8 cellular contexts compared by ENCODE assay signal in genomic region chr13:110615322-110616102, GRCh38. TPM values are rescaled to one million over a fixed set of nuclear protein-coding genes. Genes with fewer than 3 reads are reported as not detected.
DNase-seq lines count a peak whose midpoint lies in the region; ATAC-seq and TF ChIP-seq lines count a peak whose summit lies in the region.

Gene NAXD, plus strand, starts transcription at chr13:110615545. Its CDS starts 57 bp downstream, at chr13:110615602.

- H3K79me1 ChIP-seq in IMR-90 (ENCODE audit: low read depth in 1 of 2, low read length in 2 of 2), result peaks cover 2 to 50% of the 10 kb centered on the region in 2 experiments; a peak in 3 of 4 replicates

- peak within 1 kb of the TSS; percentile 94 for H2BK5ac ChIP-seq in IMR-90 (ENCODE audit: low read depth, low read length, poor library complexity, severe bottlenecking)

- no peaks in the 10 kb centered on the region for H3F3A ChIP-seq in PC-3 (ENCODE audit: low read length, unreplicated experiment)

- H2AK5ac ChIP-seq in IMR-90 (ENCODE audit: low read depth, low read length), result peak within 1 kb of the TSS; percentile 82

- peak within 1 kb of the TSS; percentile 89; the same call in 1 of the 2 replicates for H3K14ac ChIP-seq in IMR-90 (replicated peaks; ENCODE audit: low read depth, low read length)

- WGBS in IMR-90 (ENCODE audit: extremely low coverage in 2 of 2, insufficient read length in 1 of 2), 2 experiments, result 0% methylated on average over 21 of the region's 95 CpGs; no CpG with 5 or more reads in 1 of the 2 experiments
- WGBS in esophagus, 2 donors, result 2% methylated on average over 54 to 95 of the region's 95 CpGs

- H3K36me3 Mint-ChIP-seq in activated T-cell treated with anti-CD3 and anti-CD28 coated beads, Interleukin-2, amount 50 U/mL, for 4 hours (ENCODE audit: insufficient read depth), result peaks cover 3% of the 10 kb centered on the region

- peak within 1 kb of the TSS; percentile 31 for H3K18ac ChIP-seq in IMR-90 (ENCODE audit: low read depth, low read length)

- H3K4me2 ChIP-seq in IMR-90 (ENCODE audit: low read depth, low read length) (peak within 1 kb of the TSS; percentile 82), PC-3 (ENCODE audit: low read length) (peak within 1 kb of the TSS; percentile 97)

- H3K27me3 ChIP-seq in IMR-90 (ENCODE audit: control insufficient read depth, insufficient read depth, low read length), result no peaks in the 10 kb centered on the region
- no peaks in the 10 kb centered on the region for H3K27me3 ChIP-seq in PC-3 (ENCODE audit: low read length)
- no peaks in the 10 kb centered on the region for H3K27me3 ChIP-seq in esophagus (ENCODE audit: control insufficient read depth in 1 of 2, insufficient read depth in 2 of 2, low read length in 2 of 2)
- H3K27me3 ChIP-seq in mucosa of stomach (ENCODE audit: control insufficient read depth, insufficient read depth, low read length), result no peaks in the 10 kb centered on the region

- peak within 1 kb of the TSS; percentile 91 for H3K27ac ChIP-seq in IMR-90 (ENCODE audit: insufficient read depth, low read length)
- H3K27ac ChIP-seq in PC-3 (ENCODE audit: low read length), result peak within 1 kb of the TSS; percentile 69
- H3K27ac ChIP-seq in esophagus (ENCODE audit: low read depth in 2 of 2, low read length in 1 of 2), result peak within 1 kb of the TSS; percentile 94 to 97

- H3K9me1 ChIP-seq in IMR-90 (ENCODE audit: insufficient read depth, low read length), result peaks cover 11% of the 10 kb centered on the region

- H3K23ac ChIP-seq in IMR-90 (ENCODE audit: low read depth, low read length), result peak within 1 kb of the TSS; percentile 86

- H4K20me1 ChIP-seq in IMR-90 (ENCODE audit: insufficient read depth, low read length) (peaks cover 32% of the 10 kb centered on the region), PC-3 (ENCODE audit: low read length) (peaks cover 31% of the 10 kb centered on the region)

- in situ Hi-C loops in IMR-90 (cut with MboI; ENCODE audit: low sequenced_read_pairs), result no loop called here

- H3K79me2 ChIP-seq in PC-3 (ENCODE audit: low read length), result peaks cover 51% of the 10 kb centered on the region

- H2BK15ac ChIP-seq in IMR-90 (ENCODE audit: low read depth, low read length), result peak within 1 kb of the TSS; percentile 12; the same call in 1 of the 3 replicates

- intact Hi-C loops in IMR-90 (cut with micrococcal nuclease), result loop anchor here (2.0 kb wide), 1 partner anchor 97 kb away; the partner anchor contains the start of gene ING1
- intact Hi-C loops in PC-3 (cut with micrococcal nuclease), result loop anchor here (2.0 kb wide), 1 partner anchor 97 kb away; the partner anchor contains the start of gene ING1

- H3K4me3 ChIP-seq in IMR-90 (ENCODE audit: insufficient read depth, low read depth, low read length) (peak within 1 kb of the TSS; percentile 91), PC-3 (ENCODE audit: low read length) (peak within 1 kb of the TSS; percentile 92), esophagus (ENCODE audit: low read depth in 1 of 2, low read length in 2 of 2) (peak within 1 kb of the TSS; percentile 86 to 97), mucosa of stomach (ENCODE audit: low read length) (peak within 1 kb of the TSS; percentile 34)

- no TSS peak for BruUV-seq in IMR-90 (replicated peaks; lab: Mats Ljungman, UMichigan)
- BruUV-seq in PC-3 (replicated peaks; lab: Mats Ljungman, UMichigan), result no TSS peak

- H2AFZ ChIP-seq in IMR-90 (replicated peaks; ENCODE audit: low read length, poor library complexity) (peak within 1 kb of the TSS; percentile 98), PC-3 (ENCODE audit: low read length) (peak within 1 kb of the TSS; percentile 84)

- peak within 1 kb of the TSS; percentile 16; the same call in 1 of the 2 replicates for H2BK20ac ChIP-seq in IMR-90 (ENCODE audit: low read depth, low read length)

- H3K9me3 Mint-ChIP-seq in activated T-cell treated with anti-CD3 and anti-CD28 coated beads, Interleukin-2, amount 50 U/mL, for 4 hours, result peaks cover 5% of the 10 kb centered on the region

- dilution Hi-C loops in IMR-90 (cut with HindIII; ENCODE audit: low sequenced_read_pairs, unreplicated experiment), result no loop called here

- H3K9me3 ChIP-seq in IMR-90 (ENCODE audit: control insufficient read depth, insufficient read depth, low read length), result no peaks in the 10 kb centered on the region
- no peaks in the 10 kb centered on the region for H3K9me3 ChIP-seq in PC-3 (ENCODE audit: low read length)
- peaks cover 0 to 2% of the 10 kb centered on the region in 2 donors for H3K9me3 ChIP-seq in esophagus (ENCODE audit: control insufficient read depth in 2 of 2, insufficient read depth in 1 of 2, low read depth in 1 of 2, low read length in 1 of 2)
- no peaks in the 10 kb centered on the region for H3K9me3 ChIP-seq in mucosa of stomach (ENCODE audit: control insufficient read depth, low read length)

- H3K36me3 ChIP-seq in IMR-90 (ENCODE audit: control insufficient read depth, insufficient read depth, low read length) (no peaks in the 10 kb centered on the region), PC-3 (ENCODE audit: low read depth, low read length) (no peaks in the 10 kb centered on the region), esophagus (ENCODE audit: control insufficient read depth in 2 of 2, insufficient read depth in 2 of 2, low read length in 1 of 2) (peaks cover 0 to 2% of the 10 kb centered on the region in 2 donors), mucosa of stomach (ENCODE audit: control insufficient read depth, insufficient read depth, low read length) (no peaks in the 10 kb centered on the region)

- peak within 1 kb of the TSS; percentile 92 for H2AK9ac ChIP-seq in IMR-90 (replicated peaks; ENCODE audit: low read depth, low read length, poor library complexity)

- peak within 1 kb of the TSS; percentile 87 for H3K4ac ChIP-seq in IMR-90 (ENCODE audit: low read depth, low read length)

- TF ChIP-seq RAD21 in IMR-90 (IDR thresholded peaks at IDR 0.05; ENCODE audit: low read length), result no peak

- no peaks in the 10 kb centered on the region for H3K9me2 ChIP-seq in PC-3 (replicated peaks; ENCODE audit: low read length)

- H4K91ac ChIP-seq in IMR-90 (ENCODE audit: insufficient read depth, low read depth, low read length), result peak within 1 kb of the TSS; percentile 88

- peak within 1 kb of the TSS; percentile 94 for H3K4me3 Mint-ChIP-seq in activated T-cell treated with anti-CD3 and anti-CD28 coated beads, Interleukin-2, amount 50 U/mL, for 4 hours

- peak within 1 kb of the TSS; percentile 56 for H3K9ac ChIP-seq in IMR-90 (ENCODE audit: low read depth, low read length)
- H3K9ac ChIP-seq in PC-3 (ENCODE audit: low read length), result peak within 1 kb of the TSS; percentile 94
- H3K9ac ChIP-seq in mucosa of stomach (ENCODE audit: low read length), result peak within 1 kb of the TSS; percentile 81

- peak within 1 kb of the TSS; percentile 99 for H4K5ac ChIP-seq in IMR-90 (ENCODE audit: low read depth, low read length)

- peak; percentile 80 for ATAC-seq in GM21528 (IDR thresholded peaks at IDR 0.05; ENCODE audit: low FRiP score, unreplicated experiment)
- ATAC-seq in IMR-90 (ENCODE audit: low read depth), result peak; percentile 89
- ATAC-seq in PC-3, result peak; percentile 91
- ATAC-seq in activated T-cell treated with anti-CD3 and anti-CD28 coated beads, Interleukin-2, amount 50 U/mL, for 4 hours, result peak; percentile 92 to 95

- H4K8ac ChIP-seq in IMR-90 (ENCODE audit: low read depth in 2 of 2, low read length in 2 of 2), result peak within 1 kb of the TSS; percentile 99 to 100

- DNase-seq in DMS114 treated with DMSO at 0.1 percent for 48 hours (lab: John Stamatoyannopoulos, UW; ENCODE audit: unreplicated experiment) (peak; percentile 84), IMR-90 (peak; percentile 93), PC-3 (peak; percentile 88)
- peak; percentile 63 for DNase-seq in activated T-cell treated with anti-CD3 and anti-CD28 coated beads, Interleukin-2, amount 50 U/mL, for 4 hours
- DNase-seq in stimulated activated CD8-positive, alpha-beta memory T cell treated with anti-CD3 and anti-CD28 coated beads, Interleukin-7, amount 100 ng/mL, for 1 hour (ENCODE audit: low read depth in 2 of 2), result peak; percentile 30 to 42

- H3K56ac ChIP-seq in IMR-90 (ENCODE audit: extremely low read depth, insufficient read depth, low read length), result peak within 1 kb of the TSS; percentile 61; the same call in 1 of the 2 replicates

- POLR2A ChIA-PET in IMR-90 (lab: Charles Lee; ENCODE audit: unreplicated experiment), result interaction anchor here (0.9 kb wide), 1 partner anchor 96 kb away, joined by 4 read pairs; no protein-coding TSS in a partner anchor
- POLR2A ChIA-PET in PC-3 (lab: Charles Lee; ENCODE audit: unreplicated experiment), result interaction anchor here (0.6 kb wide), 1 partner anchor 95 kb away, joined by 4 read pairs; no protein-coding TSS in a partner anchor

- H3K4me1 ChIP-seq in IMR-90 (ENCODE audit: control insufficient read depth, insufficient read depth, low read length) (peaks cover 11% of the 10 kb centered on the region), PC-3 (ENCODE audit: insufficient read depth, low read length) (peaks cover 30% of the 10 kb centered on the region), esophagus (ENCODE audit: control insufficient read depth in 2 of 2, insufficient read depth in 2 of 2, low read length in 1 of 2) (peaks cover 7 to 12% of the 10 kb centered on the region in 2 donors), mucosa of stomach (ENCODE audit: control insufficient read depth, insufficient read depth, low read length) (peaks cover 24% of the 10 kb centered on the region)

- CTCF ChIA-PET in IMR-90 (lab: Yijun Ruan, JAX) (no interaction called here), PC-3 (lab: Charles Lee) (no interaction called here)

- no peaks in the 10 kb centered on the region for H3K27me3 Mint-ChIP-seq in activated T-cell treated with anti-CD3 and anti-CD28 coated beads, Interleukin-2, amount 50 U/mL, for 4 hours (ENCODE audit: low read depth)

- H2BK120ac ChIP-seq in IMR-90 (ENCODE audit: low read depth, low read length), result peak within 1 kb of the TSS; percentile 79; the same call in 1 of the 2 replicates

- peak; percentile 52; the same call in 1 of the 2 replicates for TF ChIP-seq POLR2A in IMR-90 (IDR thresholded peaks at IDR 0.05; ENCODE audit: low read depth, low read length)

- H3K4me1 Mint-ChIP-seq in activated T-cell treated with anti-CD3 and anti-CD28 coated beads, Interleukin-2, amount 50 U/mL, for 4 hours (ENCODE audit: low read depth), result peaks cover 43% of the 10 kb centered on the region

- no peak for TF ChIP-seq CTCF in IMR-90 (conservative IDR thresholded peaks at IDR 0.05; ENCODE audit: low read depth, low read length)
- no peak for TF ChIP-seq CTCF in PC-3 (conservative IDR thresholded peaks at IDR 0.05; ENCODE audit: low read depth, low read length)

TF ChIP-seq in IMR-90, 13 proteins besides CTCF, POLR2A, EP300 and RAD21 (continues in another document):
- TF ChIP-seq CHD1 (IDR thresholded peaks at IDR 0.05; ENCODE audit: low read depth, low read length) (0 out of 2 replicates have a peak, but pooled peaks have one; percentile 67), CEBPB (IDR thresholded peaks at IDR 0.05; ENCODE audit: low read depth, low read length) (peak; percentile 54)

RNA-seq across cellular contexts. Expression of gene NAXD, which starts in this region (rescaled TPM):
- total RNA-seq in IMR-90 (2012; rRNA removed) (9.4 and 10.2 TPM in 2 replicates), PC-3 (2014; rRNA removed) (18.7 and 19.0 TPM in 2 replicates)
- polyA plus RNA-seq in IMR-90 (2012; rRNA removed) (24.4 and 27.2 TPM in 2 replicates), esophagus (10 to 100 TPM; 26.3 to 28.7 TPM)
- 21.3 and 27.8 TPM in 2 replicates for polyA plus RNA-seq in IMR-90 (2012; cell fraction: cytosol; rRNA removed)
- polyA plus RNA-seq in IMR-90 (2012; cell fraction: nucleus; rRNA removed; ENCODE audit: low replicate concordance), result 90.8 and 120 TPM in 2 replicates
- 10 to 100 TPM; 17.8 to 20.5 (median 19.5) TPM for total RNA-seq in activated T-cell treated with anti-CD3 and anti-CD28 coated beads, Interleukin-2, amount 50 U/mL, for 4 hours

Comparison
In these comparisons a context has a peak if more than half of its experiments do, and no peak if none do; other contexts are left out.
1. Peak in every context shown above with its lines: DNase-seq, ATAC-seq, H3K4me3 ChIP-seq and H3K27ac ChIP-seq.
2. DNase-seq: peak in every context shown above with its lines; median percentile 93 in IMR-90; 88 in PC-3; 84 in DMS114 treated with DMSO at 0.1 percent for 48 hours; 63 in activated T-cell treated with anti-CD3 and anti-CD28 coated beads, Interleukin-2, amount 50 U/mL, for 4 hours; 36 in stimulated activated CD8-positive, alpha-beta memory T cell treated with anti-CD3 and anti-CD28 coated beads, Interleukin-7, amount 100 ng/mL, for 1 hour.
3. H3K4me3 ChIP-seq: peak in every context shown above with its lines; median percentile 92 in PC-3; 92 in esophagus; 91 in IMR-90; 34 in mucosa of stomach.